9 cellular contexts compared by ENCODE assay signal in the genomic region with DNA sequence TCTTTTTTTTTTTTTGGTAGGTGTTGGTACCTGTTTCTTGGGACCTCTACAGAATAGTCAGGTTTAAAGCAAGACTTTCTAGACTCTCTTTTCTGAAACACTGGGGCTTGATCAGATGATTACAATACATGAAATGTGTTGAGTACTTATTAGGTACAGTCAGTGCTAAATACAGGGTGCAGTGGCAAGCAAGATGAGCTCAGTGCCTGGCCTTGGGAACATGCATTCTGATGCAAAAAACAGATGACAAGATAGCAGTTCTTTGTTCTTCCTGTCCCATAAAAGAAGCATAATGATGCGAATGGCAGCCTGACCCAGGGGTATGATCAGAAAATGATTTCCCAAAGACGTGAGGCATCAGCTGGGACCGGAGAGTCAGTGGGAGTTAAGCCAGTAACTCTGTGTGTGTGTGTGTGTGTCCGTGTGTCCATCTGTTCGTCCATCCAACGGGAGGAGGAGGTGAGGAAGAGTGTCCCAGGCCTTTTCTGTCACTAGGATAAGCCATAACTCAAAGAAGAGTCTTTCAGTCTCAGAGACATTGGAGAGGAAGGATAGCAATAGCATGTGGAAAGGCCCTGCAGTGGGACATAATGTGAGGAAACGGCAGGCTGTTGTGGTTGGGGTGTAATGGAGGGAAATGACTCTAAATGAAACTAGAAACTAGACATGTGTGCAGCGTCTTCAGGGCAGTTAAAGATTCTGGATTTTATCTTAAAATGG. TPM values are rescaled to one million over a fixed set of nuclear protein-coding genes. Genes with fewer than 3 reads are reported as not detected.
DNase-seq lines count a peak whose midpoint lies in the region; ATAC-seq and TF ChIP-seq lines count a peak whose summit lies in the region.
"Had no signal": no experiment of that assay in that cellular context is flagged by ENCODE, and none has a peak within 500 bp of the region (broad histone marks: within the 10 kb centered on the region; RNA-seq: fewer than 3 reads in every experiment).

No MANE protein-coding gene starts in this region.

- no peaks in the 10 kb centered on the region for H3K4me1 ChIP-seq in esophagus squamous epithelium

- peaks cover 39% of the 10 kb centered on the region for H3K4me1 Mint-ChIP-seq in activated naive CD8-positive, alpha-beta T cell treated with anti-CD3 and anti-CD28 coated beads, Interleukin-2, amount 10 ng/mL, durations not matched to agents 7 days and 5 days
- H3K4me1 Mint-ChIP-seq in MCF 10A (ENCODE audit: insufficient read depth, unreplicated experiment) = no peaks in the 10 kb centered on the region

- H3K27me3 ChIP-seq in GM06990 (replicated peaks; ENCODE audit: control insufficient read depth, insufficient read depth, low read length) = no peaks in the 10 kb centered on the region
- no peaks in the 10 kb centered on the region for H3K27me3 ChIP-seq in esophagus squamous epithelium

- DNase-seq in GM06990 (ENCODE audit: extremely low read depth, insufficient read length) (peak; percentile 63), UCSD-AML1 (lab: John Stamatoyannopoulos, UW; ENCODE audit: unreplicated experiment) (no peak), left lobe of liver (ENCODE audit: low spot score) (no peak), esophagus squamous epithelium (lab: John Stamatoyannopoulos, UW) (no peak), MCF 10A (ENCODE audit: unreplicated experiment) (no peak)
- peak; percentile 29 for DNase-seq in activated naive CD8-positive, alpha-beta T cell treated with anti-CD3 and anti-CD28 coated beads, Interleukin-2, amount 10 ng/mL, durations not matched to agents 7 days and 5 days
- DNase-seq: small intestine had no signal

- CTCF ChIA-PET in MCF 10A (lab: Yijun Ruan, JAX) = interaction anchor here (0.6 to 0.9 kb wide), 2 partner anchors 72 to 263 kb away, joined by 3 to 4 read pairs; no protein-coding TSS in a partner anchor

- peak overlapping the region; percentile 10; the same call in 1 of the 2 replicates for H3K4me3 ChIP-seq in GM06990 (replicated peaks; ENCODE audit: low read depth, low read length)
- no peak overlapping the region for H3K4me3 ChIP-seq in esophagus squamous epithelium

- intact Hi-C loops in esophagus squamous epithelium (cut with DNase I) = no loop called here
- intact Hi-C loops in MCF 10A (cut with micrococcal nuclease) = no loop called here

- no peak overlapping the region for H3K27ac ChIP-seq in esophagus squamous epithelium

- peak; percentile 99 for ATAC-seq in GM19438 (IDR thresholded peaks at IDR 0.05; ENCODE audit: low read depth, unreplicated experiment)
- ATAC-seq in HG03196 (IDR thresholded peaks at IDR 0.05; ENCODE audit: unreplicated experiment) = peak; percentile 97
- ATAC-seq in activated naive CD8-positive, alpha-beta T cell treated with anti-CD3 and anti-CD28 coated beads, Interleukin-2, amount 10 ng/mL, durations not matched to agents 7 days and 5 days (ENCODE audit: low read depth) = peak; percentile 98
- ATAC-seq in left lobe of liver = no peak

- H3K9me3 Mint-ChIP-seq in activated naive CD8-positive, alpha-beta T cell treated with anti-CD3 and anti-CD28 coated beads, Interleukin-2, amount 10 ng/mL, durations not matched to agents 7 days and 5 days = no peaks in the 10 kb centered on the region
- no peaks in the 10 kb centered on the region for H3K9me3 Mint-ChIP-seq in MCF 10A (ENCODE audit: unreplicated experiment)

- H3K27me3 Mint-ChIP-seq in activated naive CD8-positive, alpha-beta T cell treated with anti-CD3 and anti-CD28 coated beads, Interleukin-2, amount 10 ng/mL, durations not matched to agents 7 days and 5 days = no peaks in the 10 kb centered on the region
- H3K27me3 Mint-ChIP-seq in MCF 10A (ENCODE audit: insufficient read depth, unreplicated experiment) = peaks cover 59% of the 10 kb centered on the region

- peak overlapping the region; percentile 72 for H3K4me3 Mint-ChIP-seq in activated naive CD8-positive, alpha-beta T cell treated with anti-CD3 and anti-CD28 coated beads, Interleukin-2, amount 10 ng/mL, durations not matched to agents 7 days and 5 days
- H3K4me3 Mint-ChIP-seq in MCF 10A (ENCODE audit: unreplicated experiment) = no peak overlapping the region

- POLR2A ChIA-PET in activated naive CD8-positive, alpha-beta T cell treated with anti-CD3 and anti-CD28 coated beads, Interleukin-2, amount 10 ng/mL, durations not matched to agents 7 days and 5 days (lab: Charles Lee) = no interaction called here
- POLR2A ChIA-PET in MCF 10A (lab: Yijun Ruan, JAX) = no interaction called here

- H3K36me3 ChIP-seq in GM06990 (ENCODE audit: control insufficient read depth, insufficient read depth, low read length) = no peaks in the 10 kb centered on the region; the same call in 1 of the 2 replicates
- H3K36me3 ChIP-seq in esophagus squamous epithelium = no peaks in the 10 kb centered on the region

- no peak for TF ChIP-seq CTCF in GM06990 (IDR thresholded peaks at IDR 0.05; ENCODE audit: insufficient read depth, low read length, poor library complexity, severe bottlenecking)
- no peak for TF ChIP-seq CTCF in esophagus squamous epithelium (IDR thresholded peaks at IDR 0.05)
- no peak for TF ChIP-seq CTCF in MCF 10A (IDR thresholded peaks at IDR 0.05; ENCODE audit: unreplicated experiment)

- no peak for TF ChIP-seq POLR2A in esophagus squamous epithelium (IDR thresholded peaks at IDR 0.05)

- WGBS in esophagus squamous epithelium, 2 donors = 80 to 82% methylated on average over 8 of the region's 8 CpGs

- BruUV-seq in MCF 10A (replicated peaks; lab: Mats Ljungman, UMichigan) = no TSS peak

- no peaks in the 10 kb centered on the region for H3K9me3 ChIP-seq in esophagus squamous epithelium

- peaks cover 49% of the 10 kb centered on the region for H3K36me3 Mint-ChIP-seq in activated naive CD8-positive, alpha-beta T cell treated with anti-CD3 and anti-CD28 coated beads, Interleukin-2, amount 10 ng/mL, durations not matched to agents 7 days and 5 days
- H3K36me3 Mint-ChIP-seq in MCF 10A (ENCODE audit: insufficient read depth, unreplicated experiment) = no peaks in the 10 kb centered on the region

- H3K27ac Mint-ChIP-seq in activated naive CD8-positive, alpha-beta T cell treated with anti-CD3 and anti-CD28 coated beads, Interleukin-2, amount 10 ng/mL, durations not matched to agents 7 days and 5 days = peak overlapping the region; percentile 85
- no peak overlapping the region for H3K27ac Mint-ChIP-seq in MCF 10A (ENCODE audit: low read depth, unreplicated experiment)

RNA-seq across cellular contexts. Expression of a gene that starts 32.2 kb away (rescaled TPM):
- 10 to 100 TPM; 31.1 to 33.0 TPM for total RNA-seq in activated naive CD8-positive, alpha-beta T cell treated with anti-CD3 and anti-CD28 coated beads, Interleukin-2, amount 10 ng/mL, durations not matched to agents 7 days and 5 days
- 3.1 TPM for total RNA-seq in left lobe of liver
- total RNA-seq in esophagus squamous epithelium = 1 to 10 TPM in 3 of 4 donors, under 1 TPM in 1; 0.57 to 4.6 (median 3.1) TPM
- not detected in 2 replicates for total RNA-seq in MCF 10A (2022)

Comparison
In these comparisons a context has a peak if more than half of its experiments do, and no peak if none do; other contexts are left out.
1. DNase-seq: peak in GM06990 (single experiment) and activated naive CD8-positive, alpha-beta T cell treated with anti-CD3 and anti-CD28 coated beads, Interleukin-2, amount 10 ng/mL, durations not matched to agents 7 days and 5 days (single experiment); none in UCSD-AML1 (single experiment), left lobe of liver (single experiment), esophagus squamous epithelium (single experiment) and MCF 10A (single experiment).